Comparison of ENCODE assay signal across 8 cellular contexts in genomic region chr1:174159253-174160108, GRCh38. TPM values are rescaled to one million over a fixed set of nuclear protein-coding genes. Genes with fewer than 3 reads are reported as not detected.
DNase-seq lines count a peak whose midpoint lies in the region; ATAC-seq and TF ChIP-seq lines count a peak whose summit lies in the region.

Gene RABGAP1L (plus strand): TSS chr1:174159520.

- H3K4me1 Mint-ChIP-seq in activated CD4-positive, alpha-beta T cell treated with anti-CD3 and anti-CD28 coated beads, Interleukin-2, amount 10 ng/mL, durations not matched to agents 24 days and 14 days = peaks cover 52% of the 10 kb centered on the region

- H3K9me3 Mint-ChIP-seq in activated CD4-positive, alpha-beta T cell treated with anti-CD3 and anti-CD28 coated beads, Interleukin-2, amount 10 ng/mL, durations not matched to agents 24 days and 14 days = no peaks in the 10 kb centered on the region

- H3K27ac ChIP-seq in colonic mucosa (peak within 1 kb of the TSS; percentile 99), layer of hippocampus (ENCODE audit: low read depth, low read length) (peak within 1 kb of the TSS; percentile 71)

- ATAC-seq in GM19324 (IDR thresholded peaks at IDR 0.05; ENCODE audit: low FRiP score, unreplicated experiment) (peak; percentile 68), HG03460 (IDR thresholded peaks at IDR 0.05; ENCODE audit: unreplicated experiment) (peak; percentile 65)

- intact Hi-C loops in activated CD4-positive, alpha-beta T cell treated with anti-CD3 and anti-CD28 coated beads, Interleukin-2, amount 10 ng/mL, durations not matched to agents 24 days and 14 days (cut with micrococcal nuclease) = loop anchor here (1.0 to 10.0 kb wide), 10 partner anchors 15 to 1625 kb away; partner anchors contain the start of genes CENPL, DARS2, PRDX6 and RC3H1
- intact Hi-C loops in colonic mucosa (cut with DNase I) = loop anchor here (10.0 kb wide), 1 partner anchor 135 kb away; the partner anchor contains the start of gene RC3H1

- H3K4me3 Mint-ChIP-seq in activated CD4-positive, alpha-beta T cell treated with anti-CD3 and anti-CD28 coated beads, Interleukin-2, amount 10 ng/mL, durations not matched to agents 24 days and 14 days = peak within 1 kb of the TSS; percentile 93

- H3K36me3 ChIP-seq in BE2C (no peaks in the 10 kb centered on the region), colonic mucosa (no peaks in the 10 kb centered on the region)

- no peaks in the 10 kb centered on the region for H3K27me3 ChIP-seq in BE2C
- no peaks in the 10 kb centered on the region for H3K27me3 ChIP-seq in colonic mucosa
- no peaks in the 10 kb centered on the region for H3K27me3 ChIP-seq in layer of hippocampus (ENCODE audit: control insufficient read depth, insufficient read depth, low read length)

- peak within 1 kb of the TSS; percentile 89 for H3K4me3 ChIP-seq in BE2C (ENCODE audit: low read depth, low read length)
- H3K4me3 ChIP-seq in colonic mucosa = peak within 1 kb of the TSS; percentile 96

- TF ChIP-seq CTCF in BE2C (IDR thresholded peaks at IDR 0.05; ENCODE audit: low read depth, low read length) (no peak), colonic mucosa (IDR thresholded peaks at IDR 0.05) (no peak)

- H3K36me3 Mint-ChIP-seq in activated CD4-positive, alpha-beta T cell treated with anti-CD3 and anti-CD28 coated beads, Interleukin-2, amount 10 ng/mL, durations not matched to agents 24 days and 14 days (ENCODE audit: low read depth) = peaks cover 3% of the 10 kb centered on the region

- peaks cover 4% of the 10 kb centered on the region; the same call in 1 of the 2 replicates for H3K4me1 ChIP-seq in BE2C
- peaks cover 4% of the 10 kb centered on the region for H3K4me1 ChIP-seq in colonic mucosa

- H3K9me3 ChIP-seq in BE2C = no peaks in the 10 kb centered on the region
- no peaks in the 10 kb centered on the region for H3K9me3 ChIP-seq in colonic mucosa

- DNase-seq in BE2C (peak; percentile 96), NCI-H526 (lab: John Stamatoyannopoulos, UW) (peak; percentile 96 to 100), colonic mucosa (peak; percentile 94)
- DNase-seq in activated CD4-positive, alpha-beta T cell treated with anti-CD3 and anti-CD28 coated beads, Interleukin-2, amount 10 ng/mL, durations not matched to agents 24 days and 14 days = peak; percentile 98
- peak; percentile 80 to 91 (median 86) for DNase-seq in stimulated activated CD4-positive, alpha-beta T cell treated with anti-CD3 and anti-CD28 coated beads, Interleukin-1b, Interleukin-23, amount 100 ng/mL, for 24 hours (ENCODE audit: low read depth in 4 of 4, low spot score in 1 of 4)

- no peaks in the 10 kb centered on the region for H3K27me3 Mint-ChIP-seq in activated CD4-positive, alpha-beta T cell treated with anti-CD3 and anti-CD28 coated beads, Interleukin-2, amount 10 ng/mL, durations not matched to agents 24 days and 14 days

- H3K9ac ChIP-seq in colonic mucosa (ENCODE audit: low read depth in 2 of 2, low read length in 2 of 2) = peak within 1 kb of the TSS; percentile 91 to 98

- H3K27ac Mint-ChIP-seq in activated CD4-positive, alpha-beta T cell treated with anti-CD3 and anti-CD28 coated beads, Interleukin-2, amount 10 ng/mL, durations not matched to agents 24 days and 14 days = peak within 1 kb of the TSS; percentile 98

RNA-seq across cellular contexts. Expression of gene RABGAP1L, which starts in this region (rescaled TPM):
- 4.6 TPM for polyA plus RNA-seq in BE2C (2012; ENCODE audit: insufficient read depth, insufficient read length, low read depth)
- 36.9 and 37.2 TPM in 2 replicates for total RNA-seq in activated CD4-positive, alpha-beta T cell treated with anti-CD3 and anti-CD28 coated beads, Interleukin-2, amount 10 ng/mL, durations not matched to agents 24 days and 14 days
- total RNA-seq in colonic mucosa = 10 to 100 TPM; 50.3 to 87.0 TPM

Comparison
In these comparisons a context has a peak if more than half of its experiments do, and no peak if none do; other contexts are left out.
1. Peak in every context shown above with its lines: DNase-seq, ATAC-seq, H3K4me3 ChIP-seq and H3K27ac ChIP-seq.